In the genomic region with DNA sequence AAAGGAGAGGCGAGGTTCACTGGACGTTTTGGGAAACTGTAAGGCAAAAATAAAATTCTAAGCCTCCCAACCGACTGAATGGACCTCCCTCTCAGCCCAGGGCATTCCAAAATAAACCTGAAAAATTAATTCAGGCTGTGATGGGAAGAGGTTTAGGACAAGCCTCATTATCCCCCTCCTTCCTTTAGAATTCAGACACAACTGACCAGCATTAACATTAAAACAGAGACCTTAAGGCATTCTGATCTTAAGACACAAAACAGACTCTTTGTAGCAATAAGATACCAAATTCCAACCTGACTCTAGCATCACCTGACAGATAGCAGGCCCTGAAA, we compare ENCODE assay signal across 15 cellular contexts. TPM values are rescaled to one million over a fixed set of nuclear protein-coding genes. Genes with fewer than 3 reads are reported as not detected.
A peak's percentile ranks its signal among the peaks of the same experiment; 100 is the strongest.
DNase-seq lines count a peak whose midpoint lies in the region; ATAC-seq and TF ChIP-seq lines count a peak whose summit lies in the region.
"Had no signal": no experiment of that assay in that cellular context is flagged by ENCODE, and none has a peak within 500 bp of the region (broad histone marks: within the 10 kb centered on the region; RNA-seq: fewer than 3 reads in every experiment).

No MANE protein-coding gene starts in this region.

- H3K9me3 ChIP-seq in left ventricle myocardium inferior (replicated peaks) (peaks cover 11% of the 10 kb centered on the region), muscle layer of duodenum (ENCODE audit: control insufficient read depth in 1 of 2, low read length in 2 of 2) (peaks cover 2 to 4% of the 10 kb centered on the region in 2 donors), vagina (no peaks in the 10 kb centered on the region)

- H3K4me3 Mint-ChIP-seq in dendritic cell treated with granulocyte-macrophage colony-stimulating factor and Interleukin-4, amounts not matched to agents 40 ng/mL and 50 ng/mL, for 4 days = no peak overlapping the region

- DNase-seq in left ventricle myocardium inferior = no peak
- no peak for DNase-seq in Right ventricle myocardium superior
- no peak for DNase-seq in vagina (ENCODE audit: extremely low spot score in 2 of 2)
- no peak for DNase-seq in NCI-H524 treated with DMSO at 0.1 percent for 48 hours (lab: John Stamatoyannopoulos, UW)
- DNase-seq in NCI-H1105 treated with DMSO at 0.1 percent for 48 hours (lab: John Stamatoyannopoulos, UW) = no peak
- DNase-seq in DMS79 treated with DMSO at 0.1 percent for 48 hours (lab: John Stamatoyannopoulos, UW) = no peak
- DNase-seq: activated gamma-delta T cell treated with Interleukin-2 at 50 U/mL for 16 hours; effector CD4-positive, alpha-beta T cell; foreskin keratinocyte; NCI-H2171 treated with DMSO at 0.1 percent for 48 hours had no signal

- H3K4me1 ChIP-seq in left ventricle myocardium inferior (peaks cover 50% of the 10 kb centered on the region), muscle layer of duodenum (ENCODE audit: control insufficient read depth in 1 of 2, insufficient read depth in 2 of 2, low read length in 2 of 2) (peaks cover under 1 to 25% of the 10 kb centered on the region in 2 donors), vagina (peaks cover 19% of the 10 kb centered on the region)
- H3K4me1 ChIP-seq: foreskin keratinocyte had no signal

- H3K27me3 Mint-ChIP-seq in dendritic cell treated with granulocyte-macrophage colony-stimulating factor and Interleukin-4, amounts not matched to agents 40 ng/mL and 50 ng/mL, for 4 days = peaks cover 27% of the 10 kb centered on the region

- H3K36me3 Mint-ChIP-seq in dendritic cell treated with granulocyte-macrophage colony-stimulating factor and Interleukin-4, amounts not matched to agents 40 ng/mL and 50 ng/mL, for 4 days (ENCODE audit: low read depth) = peaks cover 28% of the 10 kb centered on the region

- H3K4me1 Mint-ChIP-seq in dendritic cell treated with granulocyte-macrophage colony-stimulating factor and Interleukin-4, amounts not matched to agents 40 ng/mL and 50 ng/mL, for 4 days (ENCODE audit: low read depth) = peaks cover 29% of the 10 kb centered on the region

- intact Hi-C loops in left ventricle myocardium inferior (cut with micrococcal nuclease) (loop anchor here (5.0 kb wide), 1 partner anchor 120 kb away; the partner anchor contains the start of gene ZNRF1), Right ventricle myocardium superior (cut with DNase I) (loop anchor here (10.0 kb wide), 1 partner anchor 242 kb away; no protein-coding TSS in a partner anchor), vagina (cut with DNase I) (no loop called here)
- intact Hi-C loops in dendritic cell treated with granulocyte-macrophage colony-stimulating factor and Interleukin-4, amounts not matched to agents 40 ng/mL and 50 ng/mL, for 4 days (cut with micrococcal nuclease) = loop anchor here (2.0 kb wide), 1 partner anchor 32 kb away; the partner anchor contains the start of gene ZFP1

- H3K4me3 ChIP-seq in left ventricle myocardium inferior (peak overlapping the region; percentile 73), muscle layer of duodenum (ENCODE audit: low read depth in 1 of 2, low read length in 2 of 2) (peak overlapping the region; percentile 69 to 75), vagina (peak overlapping the region; percentile 48 to 52)

- ATAC-seq in Right ventricle myocardium superior (ENCODE audit: poor library complexity) = no peak

- peaks cover 11% of the 10 kb centered on the region for H3K36me3 ChIP-seq in left ventricle myocardium inferior
- no peaks in the 10 kb centered on the region for H3K36me3 ChIP-seq in muscle layer of duodenum (ENCODE audit: control insufficient read depth in 1 of 2, insufficient read depth in 2 of 2, low read length in 2 of 2)
- H3K36me3 ChIP-seq in vagina = no peaks in the 10 kb centered on the region

- H3K27ac ChIP-seq in left ventricle myocardium inferior (replicated peaks) = peak overlapping the region; percentile 82
- H3K27ac ChIP-seq in muscle layer of duodenum (ENCODE audit: low read length) = no peak overlapping the region
- peak overlapping the region; percentile 43 for H3K27ac ChIP-seq in vagina
- H3K27ac ChIP-seq: foreskin keratinocyte had no signal

- no peaks in the 10 kb centered on the region for H3K27me3 ChIP-seq in left ventricle myocardium inferior (ENCODE audit: low read depth)
- no peaks in the 10 kb centered on the region for H3K27me3 ChIP-seq in muscle layer of duodenum (ENCODE audit: low read depth, low read length)
- H3K27me3 ChIP-seq in vagina = no peaks in the 10 kb centered on the region
- H3K27me3 ChIP-seq: body of pancreas, foreskin keratinocyte, upper lobe of left lung had no signal

- TF ChIP-seq POLR2A in vagina (IDR thresholded peaks at IDR 0.05) = no peak

- H3K27ac Mint-ChIP-seq in dendritic cell treated with granulocyte-macrophage colony-stimulating factor and Interleukin-4, amounts not matched to agents 40 ng/mL and 50 ng/mL, for 4 days = peak overlapping the region; percentile 81

- TF ChIP-seq CTCF in left ventricle myocardium inferior (IDR thresholded peaks at IDR 0.05; ENCODE audit: borderline replicate concordance) (no peak), vagina (IDR thresholded peaks at IDR 0.05) (no peak)

- H3K9me3 Mint-ChIP-seq in dendritic cell treated with granulocyte-macrophage colony-stimulating factor and Interleukin-4, amounts not matched to agents 40 ng/mL and 50 ng/mL, for 4 days = peaks cover 11% of the 10 kb centered on the region

RNA-seq across cellular contexts. Expression of gene LDHD, which starts 0.3 kb away (rescaled TPM):
- total RNA-seq in left ventricle myocardium inferior = 97.9 TPM
- total RNA-seq in Right ventricle myocardium superior = 84.7 TPM
- total RNA-seq in vagina = 10.1 TPM
- total RNA-seq: activated CD8-positive, alpha-beta memory T cell treated with anti-CD3 and anti-CD28 coated beads for 36 hours had no signal

RNA-seq across cellular contexts. Expression of gene ZFP1, which starts 31.4 kb away (rescaled TPM):
- total RNA-seq in left ventricle myocardium inferior (6.7 TPM), Right ventricle myocardium superior (7.2 TPM), vagina (11.3 TPM)
